ENCODE assay signal across 8 cellular contexts in the genomic region with DNA sequence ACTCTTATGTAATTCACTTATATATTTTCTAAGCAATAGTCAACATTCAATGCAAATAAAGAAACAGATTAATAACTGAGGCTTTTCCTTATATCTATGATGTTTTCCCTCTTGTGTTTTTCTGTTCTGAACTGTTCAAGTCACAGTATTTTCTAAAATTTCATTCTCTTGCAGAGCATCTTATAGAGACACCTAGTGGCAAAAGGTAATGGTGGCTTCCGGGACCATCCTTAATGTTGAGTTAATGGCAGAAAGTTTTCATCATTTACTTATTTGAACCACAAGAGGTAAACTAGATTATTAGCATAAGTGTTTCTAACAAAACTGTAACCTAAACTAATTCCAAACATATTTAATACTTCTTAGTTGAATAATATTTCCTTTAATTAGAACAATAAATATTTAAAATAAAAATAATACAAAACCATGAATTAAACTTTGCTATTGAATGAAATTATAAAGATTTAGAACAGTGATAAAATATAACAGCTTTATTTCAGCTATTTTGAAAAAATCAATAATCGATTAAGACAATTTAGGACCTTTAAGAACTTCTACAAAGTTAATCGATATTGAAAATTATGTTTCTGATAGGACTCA. TPM values are rescaled to one million over a fixed set of nuclear protein-coding genes. Genes with fewer than 3 reads are reported as not detected.
A peak's percentile ranks its signal among the peaks of the same experiment; 100 is the strongest.
DNase-seq lines count a peak whose midpoint lies in the region; ATAC-seq and TF ChIP-seq lines count a peak whose summit lies in the region.

No MANE protein-coding gene starts in this region.

- H3K4me1 ChIP-seq in MM.1S (ENCODE audit: low read length) (no peaks in the 10 kb centered on the region), right lobe of liver (peaks cover 0 to 13% (median 3%) of the 10 kb centered on the region in 4 donors)

- DNase-seq in AG09319 (ENCODE audit: extremely low read depth, low read depth) (no peak), MM.1S (peak; percentile 66), SW480 (ENCODE audit: low spot score) (peak; percentile 25), right lobe of liver (no peak)
- no peak for DNase-seq in activated CD4-positive, alpha-beta T cell treated with anti-CD3 and anti-CD28 coated beads, Interleukin-2, amount 50 U/mL, for 4 hours
- DNase-seq in stimulated activated naive CD4-positive, alpha-beta T cell treated with Interleukin-2 at 50 U/mL for 16 hours (lab: John Stamatoyannopoulos, UW) = no peak
- no peak for DNase-seq in activated T-cell treated with anti-CD3 and anti-CD28 coated beads, Interleukin-2, amount 50 U/mL, for 1 hour

- intact Hi-C loops in right lobe of liver (cut with DNase I) = no loop called here

- no peaks in the 10 kb centered on the region for H4K20me1 ChIP-seq in MM.1S (ENCODE audit: insufficient read depth, low read length)

- no peak overlapping the region for H2AFZ ChIP-seq in MM.1S (ENCODE audit: low read length)

- H3K4me3 ChIP-seq in MM.1S (ENCODE audit: low read length) (no peak overlapping the region), right lobe of liver (no peak overlapping the region)

- H3K9me2 ChIP-seq in MM.1S (replicated peaks; ENCODE audit: insufficient read depth, low read length) = no peaks in the 10 kb centered on the region

- no peak for TF ChIP-seq POLR2A in right lobe of liver (IDR thresholded peaks at IDR 0.05)

- no peaks in the 10 kb centered on the region for H3K9me3 ChIP-seq in MM.1S (replicated peaks; ENCODE audit: insufficient read depth, low read length)
- H3K9me3 ChIP-seq in right lobe of liver = no peaks in the 10 kb centered on the region

- TF ChIP-seq CTCF in AG09319 (IDR thresholded peaks at IDR 0.05; ENCODE audit: low read depth, low read length) (peak; percentile 55), MM.1S (IDR thresholded peaks at IDR 0.05; ENCODE audit: low read length) (peak; percentile 55), right lobe of liver (IDR thresholded peaks at IDR 0.05) (peak; percentile 33 to 61 (median 56))

- H3K79me2 ChIP-seq in MM.1S (ENCODE audit: low read length) = no peaks in the 10 kb centered on the region

- H3K27ac ChIP-seq in MM.1S (ENCODE audit: low read length) = no peak overlapping the region
- H3K27ac ChIP-seq in right lobe of liver = no peak overlapping the region

- ATAC-seq in GM19395 (IDR thresholded peaks at IDR 0.05; ENCODE audit: unreplicated experiment) (peak; percentile 42), right lobe of liver (peak in 2 of 4 donors; percentile 51 to 52)

- no peak overlapping the region for H3K4me2 ChIP-seq in MM.1S (ENCODE audit: low read depth, low read length)

- no peaks in the 10 kb centered on the region for H3K36me3 ChIP-seq in MM.1S (replicated peaks; ENCODE audit: insufficient read depth, low read length)
- no peaks in the 10 kb centered on the region for H3K36me3 ChIP-seq in right lobe of liver

- peaks cover 9% of the 10 kb centered on the region; the same call in 1 of the 2 replicates for H3F3A ChIP-seq in MM.1S (ENCODE audit: insufficient read depth, low read length)

- WGBS in right lobe of liver (ENCODE audit: insufficient coverage, low coverage, low lambda C conversion rate, missing lambda C conversion rate) = 26% methylated on average over 3 of the region's 3 CpGs

- H3K27me3 ChIP-seq in MM.1S (replicated peaks; ENCODE audit: insufficient read depth, low read length) (no peaks in the 10 kb centered on the region), right lobe of liver (peaks cover 4 to 18% of the 10 kb centered on the region in 2 donors)

- no peak overlapping the region for H3K9ac ChIP-seq in MM.1S (ENCODE audit: low read length)

RNA-seq across cellular contexts. Expression of a gene that starts 1.7 kb away (rescaled TPM):
- under 1 TPM in 1 of 6 experiments, not detected in 5; 0.02 TPM for total RNA-seq in right lobe of liver

Comparison
In these comparisons a context has a peak if more than half of its experiments do, and no peak if none do; other contexts are left out.
1. DNase-seq: peak in MM.1S (single experiment) and SW480 (single experiment); none in AG09319 (single experiment), right lobe of liver (0 of 3), activated CD4-positive, alpha-beta T cell treated with anti-CD3 and anti-CD28 coated beads, Interleukin-2, amount 50 U/mL, for 4 hours (0 of 2), stimulated activated naive CD4-positive, alpha-beta T cell treated with Interleukin-2 at 50 U/mL for 16 hours (single experiment) and activated T-cell treated with anti-CD3 and anti-CD28 coated beads, Interleukin-2, amount 50 U/mL, for 1 hour (single experiment).
2. Peak in every context shown above with its lines, with median percentiles within 50 percentile points of each other: CTCF ChIP-seq.